ENCODE assay signal across 11 cellular contexts in genomic region chr9:17578577-17578910, GRCh38. TPM values are rescaled to one million over a fixed set of nuclear protein-coding genes. Genes with fewer than 3 reads are reported as not detected.
DNase-seq lines count a peak whose midpoint lies in the region; ATAC-seq, FAIRE-seq and TF ChIP-seq lines count a peak whose summit lies in the region.
"Had no signal": no experiment of that assay in that cellular context is flagged by ENCODE, and none has a peak within 500 bp of the region (broad histone marks: within the 10 kb centered on the region; RNA-seq: fewer than 3 reads in every experiment).

No MANE protein-coding gene starts in this region.

- no peak overlapping the region for H3K9ac ChIP-seq in mesendoderm (ENCODE audit: low read length)

- no peak for ATAC-seq in activated T-cell treated with anti-CD3 and anti-CD28 coated beads, Interleukin-2, amount 50 U/mL, for 72 hours (replicated peaks in 1 of 2)

- H4K5ac ChIP-seq in mesendoderm (ENCODE audit: low read length), result no peak overlapping the region

- no peaks in the 10 kb centered on the region for H3K4me1 ChIP-seq in mesendoderm (ENCODE audit: control insufficient read depth, low read depth, low read length)
- H3K4me1 ChIP-seq: BE2C had no signal

- peaks cover 0 to 5% of the 10 kb centered on the region in 2 donors for H3K36me3 Mint-ChIP-seq in activated T-cell treated with anti-CD3 and anti-CD28 coated beads, Interleukin-2, amount 50 U/mL, for 72 hours (ENCODE audit: insufficient read depth in 2 of 2)
- H3K36me3 Mint-ChIP-seq in type B pancreatic cell, result no peaks in the 10 kb centered on the region

- no peak overlapping the region for H3K18ac ChIP-seq in mesendoderm (ENCODE audit: low read length)

- no peak for DNase-seq in activated T-cell treated with anti-CD3 and anti-CD28 coated beads, Interleukin-2, amount 50 U/mL, for 72 hours
- DNase-seq in activated T-cell treated with anti-CD3 and anti-CD28 coated beads, Interleukin-2, amount 50 U/mL, for 48 hours, result no peak
- DNase-seq in bronchial epithelial cell (ENCODE audit: low read depth) (no peak), mesendoderm (no peak), type B pancreatic cell (ENCODE audit: extremely low spot score, unreplicated experiment) (no peak), OCI-M2 (lab: John Stamatoyannopoulos, UW; ENCODE audit: unreplicated experiment) (no peak), middle frontal gyrus (ENCODE audit: extremely low spot score, low spot score) (no peak)
- DNase-seq in stimulated activated CD4-positive, alpha-beta T cell treated with anti-CD3 and anti-CD28 coated beads, Interleukin-12 subunit alpha, Interleukin-12 subunit beta, amount 100 ng/mL, for 4 hours, result no peak

- H3K4me2 ChIP-seq in mesendoderm (ENCODE audit: low read length), result peak overlapping the region; percentile 43

- no peak overlapping the region for H2BK120ac ChIP-seq in mesendoderm (ENCODE audit: low read depth, low read length)

- peak overlapping the region; percentile 42 to 51 for H3K4me3 Mint-ChIP-seq in activated T-cell treated with anti-CD3 and anti-CD28 coated beads, Interleukin-2, amount 50 U/mL, for 72 hours
- H3K4me3 Mint-ChIP-seq in type B pancreatic cell, result peak overlapping the region; percentile 82

- H2AK5ac ChIP-seq in mesendoderm (ENCODE audit: low read length), result no peak overlapping the region

- TF ChIP-seq CTCF in bronchial epithelial cell (IDR thresholded peaks at IDR 0.05; ENCODE audit: insufficient read depth, low read length, severe bottlenecking), result no peak
- no peak for TF ChIP-seq CTCF in type B pancreatic cell (conservative IDR thresholded peaks at IDR 0.05)

- no CpG with 5 or more reads among the region's 17 CpGs for WGBS in mesendoderm (ENCODE audit: extremely low coverage, insufficient coverage, low lambda C conversion rate)

- no peak overlapping the region for H3K23ac ChIP-seq in mesendoderm (ENCODE audit: low read length)

- no peaks in the 10 kb centered on the region for H3K79me1 ChIP-seq in mesendoderm (ENCODE audit: low read length)

- no peak overlapping the region for H2BK5ac ChIP-seq in mesendoderm (ENCODE audit: low read length)

- FAIRE-seq in bronchial epithelial cell (lab: Jason Lieb, UNC), result no peak
- FAIRE-seq: islet of Langerhans had no signal

- H3K56ac ChIP-seq in mesendoderm (ENCODE audit: low read length), result no peak overlapping the region

- H3K27me3 ChIP-seq in bronchial epithelial cell (ENCODE audit: control insufficient read depth, insufficient read depth, low read length) (peaks cover 13% of the 10 kb centered on the region), mesendoderm (ENCODE audit: insufficient read depth, low read length, poor library complexity) (peaks cover 15% of the 10 kb centered on the region)

- no peak overlapping the region for H2BK15ac ChIP-seq in mesendoderm (replicated peaks; ENCODE audit: low read depth)

- peaks cover 19% of the 10 kb centered on the region for H3K27me3 Mint-ChIP-seq in activated T-cell treated with anti-CD3 and anti-CD28 coated beads, Interleukin-2, amount 50 U/mL, for 72 hours (ENCODE audit: low read depth)
- peaks cover 79% of the 10 kb centered on the region for H3K27me3 Mint-ChIP-seq in type B pancreatic cell

- no peak overlapping the region for H4K8ac ChIP-seq in mesendoderm (ENCODE audit: low read depth, low read length)

- H3K4me1 Mint-ChIP-seq in activated T-cell treated with anti-CD3 and anti-CD28 coated beads, Interleukin-2, amount 50 U/mL, for 72 hours (ENCODE audit: low read depth), result no peaks in the 10 kb centered on the region
- H3K4me1 Mint-ChIP-seq in type B pancreatic cell (ENCODE audit: unreplicated experiment), result peaks cover 3% of the 10 kb centered on the region

- H3K27ac Mint-ChIP-seq in activated T-cell treated with anti-CD3 and anti-CD28 coated beads, Interleukin-2, amount 50 U/mL, for 72 hours, result no peak overlapping the region
- peak overlapping the region; percentile 14 for H3K27ac Mint-ChIP-seq in type B pancreatic cell
- H3K27ac Mint-ChIP-seq: activated T-helper 2 cell treated with anti-CD3 and anti-CD28 coated beads, Interferon-gamma antibody, Interleukin-2, Interleukin-4, amounts not matched to agents 10 μg/mL and 5 μg/mL and 100 μg/mL, durations not matched to agents 14 hours and 24 hours and 36 hours had no signal

- peak overlapping the region; percentile 23 for H3K4me3 ChIP-seq in bronchial epithelial cell (ENCODE audit: low read depth, low read length)
- H3K4me3 ChIP-seq in mesendoderm (ENCODE audit: low read length), result no peak overlapping the region

- H3K4ac ChIP-seq in mesendoderm (ENCODE audit: low read depth, low read length), result no peak overlapping the region

- no peak overlapping the region for H3K27ac ChIP-seq in mesendoderm (ENCODE audit: low read depth, low read length)

- H3K9me3 Mint-ChIP-seq in activated T-cell treated with anti-CD3 and anti-CD28 coated beads, Interleukin-2, amount 50 U/mL, for 72 hours, result peaks cover 0 to 2% of the 10 kb centered on the region in 2 donors
- H3K9me3 Mint-ChIP-seq in type B pancreatic cell, result no peaks in the 10 kb centered on the region
- H3K9me3 Mint-ChIP-seq: activated T-helper 2 cell treated with anti-CD3 and anti-CD28 coated beads, Interferon-gamma antibody, Interleukin-2, Interleukin-4, amounts not matched to agents 10 μg/mL and 5 μg/mL and 100 μg/mL, durations not matched to agents 14 hours and 24 hours and 36 hours had no signal

- no peaks in the 10 kb centered on the region for H3K79me2 ChIP-seq in mesendoderm (ENCODE audit: control insufficient read depth, insufficient read depth, low read length)

- H3K36me3 ChIP-seq in bronchial epithelial cell (ENCODE audit: control insufficient read depth, insufficient read depth, low read length) (no peaks in the 10 kb centered on the region), mesendoderm (ENCODE audit: control insufficient read depth, insufficient read depth, low read length) (no peaks in the 10 kb centered on the region)
- H3K36me3 ChIP-seq: BE2C had no signal

RNA-seq across cellular contexts. Expression of gene SH3GL2, which starts 0.3 kb away (rescaled TPM):
- not detected for total RNA-seq in activated T-cell treated with anti-CD3 and anti-CD28 coated beads, Interleukin-2, amount 50 U/mL, for 72 hours
- under 0.01 TPM in 1 of 2 replicates, not detected in the other for total RNA-seq in bronchial epithelial cell
- polyA plus RNA-seq in mesendoderm (2013, experiment 1 of 2), result 1.5 TPM
- polyA plus RNA-seq in mesendoderm (2013, experiment 2 of 2), result 1.7 TPM
- total RNA-seq in type B pancreatic cell (ENCODE audit: low replicate concordance), result 4.8 and 7.6 TPM in 2 replicates
- total RNA-seq: activated T-helper 2 cell treated with anti-CD3 and anti-CD28 coated beads, Interferon-gamma antibody, Interleukin-2, Interleukin-4, amounts not matched to agents 10 μg/mL and 5 μg/mL and 100 μg/mL, durations not matched to agents 14 hours and 24 hours and 36 hours had no signal
